19 cellular contexts compared by ENCODE assay signal in genomic region chr18:21636769-21637168, GRCh38.
"Had no signal": no experiment of that assay in that cellular context is flagged by ENCODE, and none has a peak within 500 bp of the region (broad histone marks: within the 10 kb centered on the region; RNA-seq: fewer than 3 reads in every experiment).

No MANE protein-coding gene starts in this region.

- H3K4me3 ChIP-seq: body of pancreas, esophagus squamous epithelium, left ventricle myocardium inferior had no signal

- H3K79me2 ChIP-seq: parathyroid adenoma had no signal

- ATAC-seq: activated CD8-positive, alpha-beta T cell treated with anti-CD3 and anti-CD28 coated beads for 36 hours; activated T-cell treated with anti-CD3 and anti-CD28 coated beads, Interleukin-2, amount 50 U/mL, for 4 hours; body of pancreas; foreskin keratinocyte; naive thymus-derived CD8-positive, alpha-beta T cell had no signal

- H3K27me3 Mint-ChIP-seq: activated CD8-positive, alpha-beta T cell treated with anti-CD3 and anti-CD28 coated beads for 36 hours; activated naive CD8-positive, alpha-beta T cell treated with anti-CD3 and anti-CD28 coated beads for 36 hours; naive thymus-derived CD8-positive, alpha-beta T cell; type B pancreatic cell had no signal

- H3K9ac ChIP-seq: parathyroid adenoma had no signal

- H3K4me3 Mint-ChIP-seq: activated CD8-positive, alpha-beta T cell treated with anti-CD3 and anti-CD28 coated beads for 36 hours; activated naive CD8-positive, alpha-beta T cell treated with anti-CD3 and anti-CD28 coated beads for 36 hours; activated T-cell treated with anti-CD3 and anti-CD28 coated beads, Interleukin-2, amount 50 U/mL, for 4 hours; type B pancreatic cell had no signal

- H2AFZ ChIP-seq: parathyroid adenoma had no signal

- H3K27me3 ChIP-seq: body of pancreas, esophagus squamous epithelium, foreskin keratinocyte had no signal

- H3K9me3 Mint-ChIP-seq: activated CD8-positive, alpha-beta T cell treated with anti-CD3 and anti-CD28 coated beads for 36 hours; activated naive CD8-positive, alpha-beta T cell treated with anti-CD3 and anti-CD28 coated beads for 36 hours; activated T-cell treated with anti-CD3 and anti-CD28 coated beads, Interleukin-2, amount 50 U/mL, for 4 hours; naive thymus-derived CD8-positive, alpha-beta T cell; type B pancreatic cell had no signal

- DNase-seq: activated CD4-positive, CD25-positive, alpha-beta regulatory T cell treated with anti-CD3 and anti-CD28 coated beads, Interleukin-2, amount 50 U/mL, for 72 hours; activated CD8-positive, alpha-beta T cell treated with anti-CD3 and anti-CD28 coated beads for 36 hours; activated gamma-delta T cell; activated naive CD8-positive, alpha-beta T cell treated with anti-CD3 and anti-CD28 coated beads for 36 hours; activated T-cell treated with anti-CD3 and anti-CD28 coated beads, Interleukin-2, amount 50 U/mL, for 4 hours; amygdala; body of pancreas; caudate nucleus; esophagus squamous epithelium; foreskin keratinocyte; glutamatergic neuron; hypothalamus; left ventricle myocardium inferior; mesenchymal stem cell; naive thymus-derived CD8-positive, alpha-beta T cell; stimulated activated CD4-positive, alpha-beta T cell treated with anti-CD3 and anti-CD28 coated beads, Interleukin-2, amount 100 ng/mL, for 48 hours; stimulated activated naive CD4-positive, alpha-beta T cell treated with Interleukin-2 at 50 U/mL for 16 hours had no signal

- H3K9me3 ChIP-seq: body of pancreas, esophagus squamous epithelium, left ventricle myocardium inferior had no signal

- H3K27ac Mint-ChIP-seq: type B pancreatic cell had no signal

- H3K27ac ChIP-seq: body of pancreas, esophagus squamous epithelium, foreskin keratinocyte, left ventricle myocardium inferior, parathyroid adenoma had no signal

- H3K4me1 ChIP-seq: body of pancreas, esophagus squamous epithelium, foreskin keratinocyte, left ventricle myocardium inferior, parathyroid adenoma had no signal
